8 cellular contexts compared by ENCODE assay signal in the genomic region with DNA sequence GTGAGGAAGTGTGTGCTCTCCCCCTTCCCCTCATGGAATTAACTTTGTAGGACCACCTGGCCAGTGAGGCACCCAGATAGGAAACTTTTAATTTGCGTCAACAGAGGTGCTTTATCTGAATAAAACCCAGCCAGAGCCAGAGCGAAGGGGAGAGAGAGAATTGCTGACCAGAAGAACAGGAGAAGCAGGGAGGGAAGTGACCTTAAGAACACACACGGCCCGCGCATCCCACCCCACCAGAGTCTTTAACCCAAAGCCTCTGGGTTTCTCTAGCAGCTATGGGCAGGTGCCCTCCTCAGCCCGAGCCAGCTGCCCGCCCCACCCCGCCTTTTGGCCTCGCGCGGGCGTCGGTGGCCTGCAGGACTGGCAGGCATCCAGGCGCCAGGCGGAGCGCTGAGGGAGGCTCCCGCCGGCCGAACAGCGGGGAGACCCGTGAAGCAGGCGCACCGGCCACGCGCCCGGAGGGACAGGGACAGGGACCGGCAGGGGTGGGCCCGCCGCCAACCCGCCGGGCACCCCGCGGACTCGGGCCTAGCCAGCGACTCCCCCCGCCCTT. TPM values are rescaled to one million over a fixed set of nuclear protein-coding genes. Genes with fewer than 3 reads are reported as not detected.
A peak's percentile ranks its signal among the peaks of the same experiment; 100 is the strongest.
DNase-seq lines count a peak whose midpoint lies in the region; ATAC-seq and TF ChIP-seq lines count a peak whose summit lies in the region.

No MANE protein-coding gene starts in this region.

- peak; percentile 28 for ATAC-seq in HG03342 (IDR thresholded peaks at IDR 0.05; ENCODE audit: unreplicated experiment)

- H3K9me3 Mint-ChIP-seq in Caco-2 (ENCODE audit: unreplicated experiment) (no peaks in the 10 kb centered on the region), nephron (no peaks in the 10 kb centered on the region)

- POLR2A ChIA-PET in Caco-2 (lab: Charles Lee) = interaction anchor here (0.5 to 1.1 kb wide), 2 partner anchors 13 to 106 kb away, joined by 3 to 7 read pairs; no protein-coding TSS in a partner anchor

- H3K4me1 ChIP-seq in Caco-2 = peaks cover 17% of the 10 kb centered on the region

- H3K4me1 Mint-ChIP-seq in Caco-2 (ENCODE audit: low read depth, unreplicated experiment) = peaks cover 23% of the 10 kb centered on the region
- H3K4me1 Mint-ChIP-seq in nephron = peaks cover 33% of the 10 kb centered on the region

- no peak for TF ChIP-seq CTCF in Caco-2 (IDR thresholded peaks at IDR 0.05; ENCODE audit: insufficient read depth in 1 of 2, low read depth in 1 of 2, low read length in 1 of 2, severe bottlenecking in 1 of 2, unreplicated experiment in 1 of 2)
- no peak for TF ChIP-seq CTCF in foreskin fibroblast (IDR thresholded peaks at IDR 0.05; ENCODE audit: low read depth, low read length)
- TF ChIP-seq CTCF in nephron (IDR thresholded peaks at IDR 0.05; ENCODE audit: unreplicated experiment in 3 of 3) = no peak

- DNase-seq in Caco-2 (peak; percentile 66 to 74), GM19240 (ENCODE audit: insufficient read length, low spot score) (peak; percentile 19), NCI-H748 treated with DMSO at 0.1 percent for 48 hours (lab: John Stamatoyannopoulos, UW) (peak; percentile 48), foreskin fibroblast (peak; percentile 75 to 92)
- peak; percentile 54 for DNase-seq in activated naive CD4-positive, alpha-beta T cell treated with Interleukin-2 at 50 U/mL for 16 hours
- DNase-seq in activated effector memory CD4-positive, alpha-beta T cell treated with anti-CD3 and anti-CD28 coated beads, Interleukin-2, amount 50 U/mL, for 16 hours = no peak

- CTCF ChIA-PET in Caco-2 (lab: Charles Lee) = interaction anchor here (0.7 to 1.7 kb wide), 3 partner anchors 27 to 327 kb away, joined by 3 to 6 read pairs (median 3); no protein-coding TSS in a partner anchor

- H3K4me3 Mint-ChIP-seq in Caco-2 (ENCODE audit: unreplicated experiment) (peak overlapping the region; percentile 85), nephron (peak overlapping the region; percentile 94 to 99 (median 96))

- H3K9me3 ChIP-seq in Caco-2 = no peaks in the 10 kb centered on the region

- no peaks in the 10 kb centered on the region for H3K36me3 ChIP-seq in Caco-2 (ENCODE audit: control insufficient read depth, insufficient read depth, low read length)

- H3K27ac Mint-ChIP-seq in Caco-2 (ENCODE audit: unreplicated experiment) = peak overlapping the region; percentile 88
- peak overlapping the region; percentile 99 to 100 (median 99) for H3K27ac Mint-ChIP-seq in nephron

- intact Hi-C loops in Caco-2 (cut with micrococcal nuclease; ENCODE audit: unreplicated experiment) = loop anchor here (2.0 kb wide), 1 partner anchor 128 kb away; no protein-coding TSS in a partner anchor

- H3K27me3 Mint-ChIP-seq in Caco-2 (ENCODE audit: insufficient read depth, unreplicated experiment) = no peaks in the 10 kb centered on the region
- peaks cover 4% of the 10 kb centered on the region for H3K27me3 Mint-ChIP-seq in nephron (ENCODE audit: low read depth)

- H3K36me3 Mint-ChIP-seq in Caco-2 (ENCODE audit: insufficient read depth, unreplicated experiment) = peaks cover 10% of the 10 kb centered on the region
- H3K36me3 Mint-ChIP-seq in nephron (ENCODE audit: low read depth) = no peaks in the 10 kb centered on the region

- H3K27me3 ChIP-seq in Caco-2 (replicated peaks; ENCODE audit: control insufficient read depth, insufficient read depth, low read length) = no peaks in the 10 kb centered on the region

- BruUV-seq in Caco-2 (replicated peaks; lab: Mats Ljungman, UMichigan) = no TSS peak

- H3K4me3 ChIP-seq in Caco-2 (ENCODE audit: low read depth, low read length) (peak overlapping the region; percentile 61), foreskin fibroblast (ENCODE audit: low read depth in 1 of 2, low read length in 2 of 2) (peak overlapping the region; percentile 77 to 79)

RNA-seq across cellular contexts. Expression of gene ERAP1, which starts 0.6 kb away (rescaled TPM):
- 31.8 and 32.0 TPM in 2 replicates for total RNA-seq in Caco-2 (2022)
